Comparison of ENCODE assay signal across 14 cellular contexts in genomic region chr14:71776463-71777359, GRCh38.
DNase-seq lines count a peak whose midpoint lies in the region; ATAC-seq, FAIRE-seq and TF ChIP-seq lines count a peak whose summit lies in the region.
"Had no signal": no experiment of that assay in that cellular context is flagged by ENCODE, and none has a peak within 500 bp of the region (broad histone marks: within the 10 kb centered on the region; RNA-seq: fewer than 3 reads in every experiment).

No MANE protein-coding gene starts in this region.

- no peak overlapping the region for H3K27ac ChIP-seq in GM12878 (ENCODE audit: control insufficient read depth, insufficient read depth)
- H3K27ac ChIP-seq: body of pancreas, right atrium auricular region, testis had no signal

- RAD21 ChIA-PET in GM12878 (lab: Charles Lee; ENCODE audit: unreplicated experiment), result interaction anchor here (0.9 to 1.8 kb wide), 2 partner anchors 24 to 79 kb away, joined by 3 read pairs; no protein-coding TSS in a partner anchor

- no peak overlapping the region for H3K9ac ChIP-seq in GM12878 (ENCODE audit: control insufficient read depth, insufficient read depth, low read length)

- no peak overlapping the region for H2AFZ ChIP-seq in GM12878 (ENCODE audit: control insufficient read depth, low read depth, low read length)

- no peak for TF ChIP-seq EP300 in GM12878 (IDR thresholded peaks at IDR 0.05; ENCODE audit: borderline replicate concordance in 1 of 2, control insufficient read depth in 1 of 2, low read depth in 2 of 2, low read length in 2 of 2)

- no peak for TF ChIP-seq RAD21 in GM12878 (IDR thresholded peaks at IDR 0.05; ENCODE audit: insufficient read depth, low read depth, low read length)

- H3K9me3 ChIP-seq in GM12878 (replicated peaks; ENCODE audit: control insufficient read depth, insufficient read depth, low read length), result peaks cover 13% of the 10 kb centered on the region; the same call in 2 of the 3 replicates
- H3K9me3 ChIP-seq: right atrium auricular region, testis had no signal

- peak; percentile 32 to 38 for DNase-seq in activated T-cell treated with anti-CD3 and anti-CD28 coated beads, Interleukin-2, amount 50 U/mL, for 48 hours
- DNase-seq in activated T-cell treated with anti-CD3 and anti-CD28 coated beads, Interleukin-2, amount 50 U/mL, for 1 hour, result no peak
- DNase-seq in NCI-H82 (lab: John Stamatoyannopoulos, UW) (peak; percentile 93), GM12878 (ENCODE audit: low read depth, low spot score) (peak; percentile 25), kidney tubule cell (ENCODE audit: low spot score) (no peak), NCI-H748 treated with DMSO at 0.1 percent for 48 hours (lab: John Stamatoyannopoulos, UW) (no peak), DMS53 treated with DMSO at 0.1 percent for 48 hours (lab: John Stamatoyannopoulos, UW; ENCODE audit: unreplicated experiment) (no peak)
- peak; percentile 26 for DNase-seq in stimulated activated naive CD8-positive, alpha-beta T cell treated with anti-CD3 and anti-CD28 coated beads, Interleukin-15, Interleukin-2, amounts not matched to agents 100 U/mL and 50 U/mL, for 24 hours
- DNase-seq: body of pancreas, hypothalamus, T-cell, testis had no signal

- CTCF ChIA-PET in GM12878 (lab: Yijun Ruan, JAX), result interaction anchor here (0.6 to 2.5 kb wide), 10 partner anchors 10 to 657 kb away, joined by 3 to 9 read pairs (median 4); no protein-coding TSS in a partner anchor

- H3K79me2 ChIP-seq in GM12878 (ENCODE audit: control insufficient read depth, insufficient read depth, low read length), result no peaks in the 10 kb centered on the region

- no peaks in the 10 kb centered on the region for H4K20me1 ChIP-seq in GM12878 (ENCODE audit: control insufficient read depth, insufficient read depth)

- intact Hi-C loops in GM12878 (cut with micrococcal nuclease; ENCODE audit: unreplicated experiment), result no loop called here

- H3K4me3 ChIP-seq in GM12878, result no peak overlapping the region
- H3K4me3 ChIP-seq: body of pancreas, right atrium auricular region, testis had no signal

- no peaks in the 10 kb centered on the region for H3K36me3 ChIP-seq in GM12878 (ENCODE audit: control insufficient read depth in 2 of 2, insufficient read depth in 2 of 2, low read length in 1 of 2)
- H3K36me3 ChIP-seq: right atrium auricular region had no signal

- TF ChIP-seq POLR2A in GM12878 (IDR thresholded peaks at IDR 0.05; ENCODE audit: low read depth, low read length), result no peak

- SMC1A ChIA-PET in GM12878 (lab: Charles Lee; ENCODE audit: uncharacterized antibody, unreplicated experiment), result interaction anchor here (0.7 to 3.8 kb wide), 7 partner anchors 10 to 636 kb away, joined by 3 to 25 read pairs (median 3); no protein-coding TSS in a partner anchor

- peak; percentile 84 for ATAC-seq in GM12878
- peak; percentile 85 for ATAC-seq in stimulated activated naive CD8-positive, alpha-beta T cell treated with anti-CD3 and anti-CD28 coated beads, Interleukin-15, Interleukin-2, amounts not matched to agents 100 U/mL and 50 U/mL, for 24 hours
- ATAC-seq: body of pancreas, T-cell had no signal

- 0 out of 6 replicates have a peak, but pooled peaks of 1 of the 3 experiments have one; percentile 7 for TF ChIP-seq CTCF in GM12878 (IDR thresholded peaks at IDR 0.05 in 2 of 3, conservative IDR thresholded peaks at IDR 0.05 in 1 of 3; ENCODE audit: control insufficient read depth in 2 of 3, extremely low read depth in 1 of 3, insufficient read depth in 1 of 3, low read depth in 3 of 3, low read length in 3 of 3)

- H3K4me2 ChIP-seq in GM12878 (ENCODE audit: control insufficient read depth, insufficient read depth), result no peak overlapping the region

- POLR2A ChIA-PET in GM12878 (lab: Charles Lee), result interaction anchor here (0.5 to 0.6 kb wide), 2 partner anchors 17 to 156 kb away, joined by 3 to 6 read pairs; no protein-coding TSS in a partner anchor

- FAIRE-seq in GM12878 (lab: Jason Lieb, UNC), result peak; percentile 13
- FAIRE-seq: H54 had no signal

- H3K27me3 ChIP-seq in GM12878 (replicated peaks in 1 of 2; ENCODE audit: control insufficient read depth in 2 of 2, insufficient read depth in 2 of 2, low read length in 1 of 2), result no peaks in the 10 kb centered on the region
- H3K27me3 ChIP-seq: body of pancreas, right atrium auricular region, testis had no signal

- 41% methylated on average over 10 of the region's 10 CpGs for whole genome bisulfite sequencing in GM12878 (ENCODE audit: insufficient coverage, insufficient replicate concordance, low lambda C conversion rate, missing lambda C conversion rate)

- no peaks in the 10 kb centered on the region for H3K4me1 ChIP-seq in GM12878 (ENCODE audit: control insufficient read depth, insufficient read depth, low read length)
- H3K4me1 ChIP-seq: body of pancreas, right atrium auricular region, testis had no signal

- in situ Hi-C loops in GM12878 (cut with MboI), result no loop called here

- BruUV-seq in GM12878 (replicated peaks; lab: Mats Ljungman, UMichigan), result no TSS peak

TF ChIP-seq in GM12878, 131 proteins besides CTCF, POLR2A, EP300 and RAD21:
- TF ChIP-seq EED (IDR thresholded peaks at IDR 0.05; ENCODE audit: low read depth) (peak; percentile 80; the same call in 1 of the 2 replicates), ZNF687 (IDR thresholded peaks at IDR 0.05) (peak; percentile 61), SMARCA5 (IDR thresholded peaks at IDR 0.05) (peak; percentile 58; the same call in 1 of the 2 replicates), NR2F1 (conservative IDR thresholded peaks at IDR 0.05) (peak; percentile 81; the same call in 1 of the 2 replicates), IKZF2 (IDR thresholded peaks at IDR 0.05) (peak; percentile 75 to 77), SUZ12 (IDR thresholded peaks at IDR 0.05; ENCODE audit: unreplicated experiment) (no peak), MXI1 (IDR thresholded peaks at IDR 0.05; ENCODE audit: low read depth, low read length) (no peak), MTA3 (IDR thresholded peaks at IDR 0.05; ENCODE audit: borderline replicate concordance, low read length) (no peak), ZNF24 (IDR thresholded peaks at IDR 0.05) (peak; percentile 44; the same call in 1 of the 2 replicates), RUNX3 (IDR thresholded peaks at IDR 0.05; ENCODE audit: low read length) (peak; percentile 80), IKZF1 (conservative IDR thresholded peaks at IDR 0.05) (peak; percentile 66), JUNB (IDR thresholded peaks at IDR 0.05) (peak; percentile 38), SMAD5 (IDR thresholded peaks at IDR 0.05; ENCODE audit: low read depth) (no peak), ZNF384 (IDR thresholded peaks at IDR 0.05; ENCODE audit: borderline replicate concordance, low read depth, low read length) (peak; percentile 18; the same call in 1 of the 2 replicates), DPF2 (IDR thresholded peaks at IDR 0.05) (0 out of 2 replicates have a peak, but pooled peaks have one; percentile 29), ZNF622 (IDR thresholded peaks at IDR 0.05) (no peak), IRF4 (IDR thresholded peaks at IDR 0.05; ENCODE audit: low read depth, low read length) (0 out of 2 replicates have a peak, but pooled peaks have one; percentile 45), MTA2 (IDR thresholded peaks at IDR 0.05; ENCODE audit: low read depth) (peak; percentile 44; the same call in 1 of the 2 replicates)

Comparison
In these comparisons a context has a peak if more than half of its experiments do, and no peak if none do; other contexts are left out.
1. DNase-seq: peak in activated T-cell treated with anti-CD3 and anti-CD28 coated beads, Interleukin-2, amount 50 U/mL, for 48 hours (2 of 2), NCI-H82 (single experiment), GM12878 (single experiment) and stimulated activated naive CD8-positive, alpha-beta T cell treated with anti-CD3 and anti-CD28 coated beads, Interleukin-15, Interleukin-2, amounts not matched to agents 100 U/mL and 50 U/mL, for 24 hours (single experiment); none in activated T-cell treated with anti-CD3 and anti-CD28 coated beads, Interleukin-2, amount 50 U/mL, for 1 hour (single experiment), kidney tubule cell (single experiment), NCI-H748 treated with DMSO at 0.1 percent for 48 hours (single experiment) and DMS53 treated with DMSO at 0.1 percent for 48 hours (single experiment).